ENCODE assay signal across 30 cellular contexts in the genomic region with DNA sequence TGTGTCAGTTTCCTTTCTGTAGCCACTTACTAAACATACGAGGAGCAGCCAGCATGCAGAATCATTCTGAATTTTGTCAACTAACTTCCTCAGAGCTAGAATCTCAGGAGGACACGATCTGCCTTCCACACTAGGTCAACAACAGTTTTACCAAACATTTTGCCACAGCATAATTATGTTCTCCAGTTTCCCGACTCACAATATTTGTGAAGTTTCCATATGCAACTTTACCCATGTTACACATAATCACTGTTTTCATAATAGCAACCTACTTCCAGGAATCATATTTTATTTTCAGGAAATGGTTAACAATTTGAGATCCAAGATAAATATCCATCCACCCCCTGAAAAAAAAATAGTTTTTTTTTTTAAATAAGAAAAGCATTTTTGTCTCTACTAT.
"Had no signal": no experiment of that assay in that cellular context is flagged by ENCODE, and none has a peak within 500 bp of the region (broad histone marks: within the 10 kb centered on the region; RNA-seq: fewer than 3 reads in every experiment).

No MANE protein-coding gene starts in this region.

- H3K4me1 ChIP-seq: lower lobe of right lung, pancreas, prostate gland, stomach, testis, transverse colon, upper lobe of left lung, vagina had no signal

- H3K9me3 ChIP-seq: lower lobe of right lung, neutrophil, pancreas, prostate gland, stomach, testis, thyroid gland, transverse colon, upper lobe of left lung, vagina had no signal

- H2AFZ ChIP-seq: neural progenitor cell had no signal

- DNase-seq: hippocampal formation; kidney glomerular epithelial cell; left cardiac atrium; lower lobe of right lung; mammary epithelial cell; mesenchymal stem cell; naive thymus-derived CD8-positive, alpha-beta T cell; pancreas; posterior cingulate gyrus; retina; right cardiac atrium; stimulated activated CD4-positive, alpha-beta T cell treated with anti-CD3 and anti-CD28 coated beads, Interleukin-12 subunit alpha, Interleukin-12 subunit beta, amount 100 ng/mL, for 4 hours; stimulated activated CD4-positive, alpha-beta T cell treated with anti-CD3 and anti-CD28 coated beads, Interleukin-15, amount 100 ng/mL, for 24 hours; stimulated activated CD4-positive, alpha-beta T cell treated with anti-CD3 and anti-CD28 coated beads, Interleukin-2, amount 100 ng/mL, for 24 hours; stimulated activated CD4-positive, alpha-beta T cell treated with anti-CD3 and anti-CD28 coated beads, Interleukin-4, amount 100 ng/mL, for 1 hour; stimulated activated naive B cell treated with anti-CD40 and anti-IgM and Interleukin-4, amounts not matched to agents 10 μg/mL and 1 μg/mL and 100 μg/mL, for 72 hours; stimulated activated naive CD8-positive, alpha-beta T cell treated with anti-CD3 and anti-CD28 coated beads, Interleukin-15, Interleukin-2, amounts not matched to agents 100 U/mL and 50 U/mL, for 24 hours; stomach; testis; thyroid gland; transverse colon; upper lobe of left lung had no signal

- H3K27ac ChIP-seq: lower lobe of right lung, neutrophil, pancreas, prostate gland, skin epidermis, stomach, testis, thyroid gland, transverse colon, upper lobe of left lung, vagina had no signal

- ATAC-seq: left cardiac atrium; left lobe of liver; lower lobe of right lung; naive thymus-derived CD8-positive, alpha-beta T cell; pancreas; right cardiac atrium; sciatic nerve; stimulated activated naive B cell treated with anti-CD40 and anti-IgM and Interleukin-4, amounts not matched to agents 10 μg/mL and 1 μg/mL and 100 μg/mL, for 72 hours; stimulated activated naive CD8-positive, alpha-beta T cell treated with anti-CD3 and anti-CD28 coated beads, Interleukin-15, Interleukin-2, amounts not matched to agents 100 U/mL and 50 U/mL, for 24 hours had no signal

- H3K4me3 ChIP-seq: lower lobe of right lung, neural progenitor cell, pancreas, prostate gland, skin epidermis, stomach, testis, thyroid gland, transverse colon, upper lobe of left lung, vagina had no signal

- FAIRE-seq: keratinocyte, pancreas had no signal

- H3K36me3 ChIP-seq: lower lobe of right lung, neural progenitor cell, neutrophil, pancreas, prostate gland, stomach, thyroid gland, transverse colon, upper lobe of left lung, vagina had no signal

- H3K9ac ChIP-seq: neural progenitor cell had no signal

- H3K27me3 ChIP-seq: neural progenitor cell, neutrophil, pancreas, stomach, testis, thyroid gland, transverse colon, upper lobe of left lung, vagina had no signal
